In genomic region chr3:57840445-57840844, GRCh38 we compare ENCODE assay signal across 18 cellular contexts.
DNase-seq lines count a peak whose midpoint lies in the region; ATAC-seq and FAIRE-seq lines count a peak whose summit lies in the region.
"Had no signal": no experiment of that assay in that cellular context is flagged by ENCODE, and none has a peak within 500 bp of the region (broad histone marks: within the 10 kb centered on the region; RNA-seq: fewer than 3 reads in every experiment).

No MANE protein-coding gene starts in this region.

- ATAC-seq in naive B cell (ENCODE audit: low read depth in 2 of 2) (peak; percentile 56 to 65), GM19452 (IDR thresholded peaks at IDR 0.05; ENCODE audit: unreplicated experiment) (no peak)
- ATAC-seq: activated naive CD8-positive, alpha-beta T cell treated with anti-CD3 and anti-CD28 coated beads, Interleukin-2, amount 50 U/mL, for 24 hours had no signal

- FAIRE-seq in GM18507 (lab: Jason Lieb, UNC) = peak; percentile 67

- peak overlapping the region; percentile 38 for H3K27ac Mint-ChIP-seq in activated T-cell treated with anti-CD3 and anti-CD28 coated beads, Interleukin-2, amount 50 U/mL, for 24 hours
- H3K27ac Mint-ChIP-seq in naive B cell = peak overlapping the region in 5 of 6 donors; percentile 55 to 88 (median 71)
- H3K27ac Mint-ChIP-seq: activated CD4-positive, alpha-beta T cell treated with anti-CD3 and anti-CD28 coated beads, Interleukin-2, amount 10 ng/mL, durations not matched to agents 24 days and 14 days; activated naive CD8-positive, alpha-beta T cell treated with anti-CD3 and anti-CD28 coated beads, Interleukin-2, amount 50 U/mL, for 24 hours had no signal

- H3K36me3 Mint-ChIP-seq in activated T-cell treated with anti-CD3 and anti-CD28 coated beads, Interleukin-2, amount 50 U/mL, for 24 hours (ENCODE audit: low read depth) = peaks cover 15% of the 10 kb centered on the region
- no peaks in the 10 kb centered on the region for H3K36me3 Mint-ChIP-seq in naive B cell

- no peak for DNase-seq in activated T-cell treated with anti-CD3 and anti-CD28 coated beads, Interleukin-2, amount 50 U/mL, for 24 hours
- no peak for DNase-seq in activated T-cell treated with anti-CD3 and anti-CD28 coated beads for 4 hours
- DNase-seq in GM18507 (ENCODE audit: extremely low spot score, insufficient read length, low read depth) = no peak
- peak; percentile 56 for DNase-seq in OCI-M1 (lab: John Stamatoyannopoulos, UW)
- no peak for DNase-seq in naive B cell
- no peak for DNase-seq in DMS 273 (lab: John Stamatoyannopoulos, UW; ENCODE audit: unreplicated experiment)
- DNase-seq in stimulated activated naive CD4-positive, alpha-beta T cell (lab: John Stamatoyannopoulos, UW) = no peak
- DNase-seq: activated CD4-positive, alpha-beta T cell treated with anti-CD3 and anti-CD28 coated beads, Interleukin-2, amount 10 ng/mL, durations not matched to agents 24 days and 14 days; activated naive CD8-positive, alpha-beta T cell treated with anti-CD3 and anti-CD28 coated beads, Interleukin-2, amount 50 U/mL, for 24 hours; activated T-cell treated with anti-CD3 and anti-CD28 coated beads, Interleukin-2, amount 50 U/mL, for 1 hour; COR-L47; midbrain; NCI-H1417; NK-92 treated with Interleukin-12 subunit alpha and Interleukin-12 subunit beta, amount 100 ng/mL, for 24 hours; Right ventricle myocardium superior; sigmoid colon; stimulated activated CD4-positive, alpha-beta T cell treated with anti-CD3 and anti-CD28 coated beads, Interleukin-2, amount 100 ng/mL, for 24 hours had no signal

- H3K9me3 Mint-ChIP-seq in activated T-cell treated with anti-CD3 and anti-CD28 coated beads, Interleukin-2, amount 50 U/mL, for 24 hours = no peaks in the 10 kb centered on the region
- H3K9me3 Mint-ChIP-seq in naive B cell = no peaks in the 10 kb centered on the region
- H3K9me3 Mint-ChIP-seq: activated CD4-positive, alpha-beta T cell treated with anti-CD3 and anti-CD28 coated beads, Interleukin-2, amount 10 ng/mL, durations not matched to agents 24 days and 14 days; activated naive CD8-positive, alpha-beta T cell treated with anti-CD3 and anti-CD28 coated beads, Interleukin-2, amount 50 U/mL, for 24 hours had no signal

- no peak overlapping the region for H3K4me3 Mint-ChIP-seq in activated T-cell treated with anti-CD3 and anti-CD28 coated beads, Interleukin-2, amount 50 U/mL, for 24 hours
- no peak overlapping the region for H3K4me3 Mint-ChIP-seq in naive B cell
- H3K4me3 Mint-ChIP-seq: activated CD4-positive, alpha-beta T cell treated with anti-CD3 and anti-CD28 coated beads, Interleukin-2, amount 10 ng/mL, durations not matched to agents 24 days and 14 days; activated naive CD8-positive, alpha-beta T cell treated with anti-CD3 and anti-CD28 coated beads, Interleukin-2, amount 50 U/mL, for 24 hours had no signal

- no peaks in the 10 kb centered on the region for H3K27me3 Mint-ChIP-seq in activated T-cell treated with anti-CD3 and anti-CD28 coated beads, Interleukin-2, amount 50 U/mL, for 24 hours
- no peaks in the 10 kb centered on the region for H3K27me3 Mint-ChIP-seq in naive B cell
- H3K27me3 Mint-ChIP-seq: activated CD4-positive, alpha-beta T cell treated with anti-CD3 and anti-CD28 coated beads, Interleukin-2, amount 10 ng/mL, durations not matched to agents 24 days and 14 days; activated naive CD8-positive, alpha-beta T cell treated with anti-CD3 and anti-CD28 coated beads, Interleukin-2, amount 50 U/mL, for 24 hours had no signal

- H3K4me1 Mint-ChIP-seq in activated T-cell treated with anti-CD3 and anti-CD28 coated beads, Interleukin-2, amount 50 U/mL, for 24 hours (ENCODE audit: low read depth) = peaks cover 10% of the 10 kb centered on the region
- H3K4me1 Mint-ChIP-seq in naive B cell = peaks cover 8 to 15% (median 13%) of the 10 kb centered on the region in 3 donors
